ENCODE assay signal across 10 cellular contexts in genomic region chr11:120068114-120068573, GRCh38.
DNase-seq lines count a peak whose midpoint lies in the region; ATAC-seq and TF ChIP-seq lines count a peak whose summit lies in the region.
"Had no signal": no experiment of that assay in that cellular context is flagged by ENCODE, and none has a peak within 500 bp of the region (broad histone marks: within the 10 kb centered on the region; RNA-seq: fewer than 3 reads in every experiment).

No MANE protein-coding gene starts in this region.

- ATAC-seq in stimulated activated memory B cell treated with anti-CD40 and anti-IgM and Interleukin-4, amounts not matched to agents 10 μg/mL and 1 μg/mL and 100 μg/mL, for 72 hours, result no peak
- no peak for ATAC-seq in activated CD4-positive, CD25-positive, alpha-beta regulatory T cell treated with anti-CD3 and anti-CD28 coated beads, Interleukin-2, amount 50 U/mL, for 24 hours
- ATAC-seq: upper lobe of right lung had no signal

- H3K9me3 Mint-ChIP-seq in brain, result no peaks in the 10 kb centered on the region
- no peaks in the 10 kb centered on the region for H3K9me3 Mint-ChIP-seq in nephron progenitor cell
- no peaks in the 10 kb centered on the region for H3K9me3 Mint-ChIP-seq in stimulated activated memory B cell treated with anti-CD40 and anti-IgM and Interleukin-4, amounts not matched to agents 10 μg/mL and 1 μg/mL and 100 μg/mL, for 72 hours

- peaks cover 59% of the 10 kb centered on the region for H3K4me1 Mint-ChIP-seq in brain
- H3K4me1 Mint-ChIP-seq in nephron progenitor cell, result peaks cover 65% of the 10 kb centered on the region
- no peaks in the 10 kb centered on the region for H3K4me1 Mint-ChIP-seq in stimulated activated memory B cell treated with anti-CD40 and anti-IgM and Interleukin-4, amounts not matched to agents 10 μg/mL and 1 μg/mL and 100 μg/mL, for 72 hours

- peak; percentile 47 for DNase-seq in GM10266 (ENCODE audit: extremely low spot score)
- peak; percentile 38 for DNase-seq in NCI-H146 (lab: John Stamatoyannopoulos, UW)
- no peak for DNase-seq in nephron progenitor cell
- DNase-seq in occipital lobe (lab: John Stamatoyannopoulos, UW), result no peak
- DNase-seq in medulla oblongata (ENCODE audit: extremely low spot score), result no peak
- DNase-seq: stimulated activated CD4-positive, alpha-beta T cell treated with anti-CD3 and anti-CD28 coated beads, Interleukin-1b, Interleukin-23, amount 100 ng/mL, for 48 hours; upper lobe of right lung had no signal

- H3K27ac Mint-ChIP-seq in brain (peak overlapping the region in 4 of 5 experiments; percentile 80 to 91 (median 89)), nephron progenitor cell (peak overlapping the region; percentile 73)
- no peak overlapping the region for H3K27ac Mint-ChIP-seq in stimulated activated memory B cell treated with anti-CD40 and anti-IgM and Interleukin-4, amounts not matched to agents 10 μg/mL and 1 μg/mL and 100 μg/mL, for 72 hours

- H3K4me3 Mint-ChIP-seq in brain (peak overlapping the region in 1 of 5 experiments; percentile 34), nephron progenitor cell (peak overlapping the region; percentile 37)
- no peak overlapping the region for H3K4me3 Mint-ChIP-seq in stimulated activated memory B cell treated with anti-CD40 and anti-IgM and Interleukin-4, amounts not matched to agents 10 μg/mL and 1 μg/mL and 100 μg/mL, for 72 hours

- TF ChIP-seq CTCF in GM10266 (IDR thresholded peaks at IDR 0.05; ENCODE audit: control insufficient read depth, insufficient read depth, low read depth, missing control alignments) (no peak), brain (conservative IDR thresholded peaks at IDR 0.05) (no peak), nephron progenitor cell (IDR thresholded peaks at IDR 0.05) (no peak)

- H3K27me3 Mint-ChIP-seq in brain (peaks cover 25% of the 10 kb centered on the region), nephron progenitor cell (ENCODE audit: low read depth, poor library complexity) (peaks cover 22% of the 10 kb centered on the region)
- H3K27me3 Mint-ChIP-seq in stimulated activated memory B cell treated with anti-CD40 and anti-IgM and Interleukin-4, amounts not matched to agents 10 μg/mL and 1 μg/mL and 100 μg/mL, for 72 hours, result peaks cover 21% of the 10 kb centered on the region

- H3K36me3 Mint-ChIP-seq in brain, result no peaks in the 10 kb centered on the region
- H3K36me3 Mint-ChIP-seq in nephron progenitor cell (ENCODE audit: low read depth), result no peaks in the 10 kb centered on the region
- H3K36me3 Mint-ChIP-seq in stimulated activated memory B cell treated with anti-CD40 and anti-IgM and Interleukin-4, amounts not matched to agents 10 μg/mL and 1 μg/mL and 100 μg/mL, for 72 hours, result no peaks in the 10 kb centered on the region

Comparison
In these comparisons a context has a peak if more than half of its experiments do, and no peak if none do; other contexts are left out.
1. DNase-seq: peak in GM10266 (single experiment) and NCI-H146 (single experiment); none in nephron progenitor cell (single experiment), occipital lobe (single experiment) and medulla oblongata (single experiment).